In the genomic region with DNA sequence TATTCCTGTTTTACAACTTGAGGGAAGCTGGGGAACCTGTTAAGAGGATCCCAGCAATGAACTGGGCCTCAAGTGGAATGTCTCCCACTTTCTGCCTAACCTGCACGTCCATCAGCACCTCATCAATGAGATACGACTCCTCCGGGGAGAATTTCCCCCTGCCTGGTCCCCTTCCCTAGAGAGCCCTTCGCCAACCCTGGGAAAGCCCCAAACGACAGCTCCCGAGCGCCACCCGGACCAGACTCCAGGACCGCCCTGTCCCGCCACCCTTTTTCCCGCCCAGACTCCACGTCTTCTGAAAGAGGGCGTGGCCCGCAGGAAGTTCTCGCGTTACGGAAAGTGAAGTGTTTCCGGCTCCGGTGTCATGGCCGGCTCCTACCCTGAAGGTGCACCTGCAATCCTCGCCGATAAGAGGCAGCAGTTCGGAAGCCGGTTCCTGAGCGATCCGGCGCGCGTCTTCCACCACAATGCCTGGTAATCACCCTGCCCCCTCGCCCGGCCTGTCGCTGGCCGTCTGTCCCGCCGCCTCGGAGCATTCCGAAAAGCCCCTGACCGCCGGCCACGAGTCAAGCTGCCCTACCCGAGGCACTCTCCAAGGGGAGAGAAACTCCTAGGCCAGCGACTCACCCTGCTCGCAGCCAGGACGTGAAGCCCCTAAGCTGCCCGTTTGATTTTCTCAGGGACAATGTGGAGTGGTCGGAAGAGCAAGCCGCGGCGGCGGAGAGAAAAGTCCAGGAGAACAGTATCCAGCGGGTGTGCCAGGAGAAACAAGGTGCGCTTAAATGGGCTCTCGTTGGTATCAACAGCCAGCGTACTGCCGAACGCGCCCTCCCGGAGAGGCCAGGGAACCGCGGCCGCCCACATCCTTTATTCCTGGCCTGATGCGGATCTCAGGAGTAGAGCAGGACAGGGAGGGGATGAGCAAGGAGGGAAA, we compare ENCODE assay signal across 8 cellular contexts. TPM values are rescaled to one million over a fixed set of nuclear protein-coding genes. Genes with fewer than 3 reads are reported as not detected.
DNase-seq lines count a peak whose midpoint lies in the region; FAIRE-seq and TF ChIP-seq lines count a peak whose summit lies in the region.
"Not testable (repeated sequence)": the region's sequence is repeated elsewhere in the genome, so short reads cannot be mapped to it uniquely, and the experiment has no call there.

A gene with protein sequence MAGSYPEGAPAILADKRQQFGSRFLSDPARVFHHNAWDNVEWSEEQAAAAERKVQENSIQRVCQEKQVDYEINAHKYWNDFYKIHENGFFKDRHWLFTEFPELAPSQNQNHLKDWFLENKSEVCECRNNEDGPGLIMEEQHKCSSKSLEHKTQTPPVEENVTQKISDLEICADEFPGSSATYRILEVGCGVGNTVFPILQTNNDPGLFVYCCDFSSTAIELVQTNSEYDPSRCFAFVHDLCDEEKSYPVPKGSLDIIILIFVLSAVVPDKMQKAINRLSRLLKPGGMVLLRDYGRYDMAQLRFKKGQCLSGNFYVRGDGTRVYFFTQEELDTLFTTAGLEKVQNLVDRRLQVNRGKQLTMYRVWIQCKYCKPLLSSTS (plus strand): TSS at position 347 of the 934 bp plus-strand sequence. CDS start 18 bp downstream, at position 365.

- H4K5ac ChIP-seq in H1 (ENCODE audit: insufficient read length, low read depth, low read length): peak within 1 kb of the TSS; percentile 33

- POLR2A ChIA-PET in activated CD8-positive, alpha-beta memory T cell treated with anti-CD3 and anti-CD28 coated beads for 36 hours (lab: Charles Lee): interaction anchor here (0.6 to 0.9 kb wide), 3 partner anchors 58 to 116 kb away, joined by 3 to 5 read pairs (median 3); no protein-coding TSS in a partner anchor
- POLR2A ChIA-PET in H1 (lab: Charles Lee; ENCODE audit: partially characterized antibody): interaction anchor here (0.6 to 1.9 kb wide), 8 partner anchors 15 to 386 kb away, joined by 3 to 4 read pairs (median 3); a partner anchor contains a TSS

- H3K4me2 ChIP-seq in H1 (ENCODE audit: insufficient read depth in 1 of 2, low read depth in 2 of 2, low read length in 2 of 2): peak within 1 kb of the TSS; percentile 84 to 85
- H3K4me2 ChIP-seq in mesenchymal stem cell (ENCODE audit: low read length, poor library complexity, severe bottlenecking): peak within 1 kb of the TSS; percentile 79

- H3K14ac ChIP-seq in H1 (ENCODE audit: insufficient read length); mesenchymal stem cell (ENCODE audit: low read length in 2 of 2): not testable (repeated sequence)

- TF ChIP-seq EP300 in H1 (IDR thresholded peaks at IDR 0.05; ENCODE audit: borderline replicate concordance in 1 of 2, low read depth in 2 of 2, low read length in 2 of 2): not testable (repeated sequence)

- not testable (repeated sequence) for H2AK5ac ChIP-seq in H1 (ENCODE audit: low read depth, low read length); mesenchymal stem cell (ENCODE audit: low read length, severe bottlenecking)

- H2BK12ac ChIP-seq in H1 (ENCODE audit: low read depth, low read length): 0 out of 2 replicates have a peak within 1 kb of the TSS, but pooled peaks have one; percentile 17
- H2BK12ac ChIP-seq in mesenchymal stem cell (ENCODE audit: low read length in 2 of 2): not testable (repeated sequence)

- not testable (repeated sequence) for H3K56ac ChIP-seq in H1 (replicated peaks; ENCODE audit: insufficient read length, low read depth, low read length)

- TF ChIP-seq RAD21 in H1 (IDR thresholded peaks at IDR 0.05 in 1 of 2, conservative IDR thresholded peaks at IDR 0.05 in 1 of 2; ENCODE audit: low read depth in 2 of 2, low read length in 2 of 2): peak in 1 of 2 experiments; percentile 17; a peak in 1 of 4 replicates

- H3K23ac ChIP-seq in H1 (ENCODE audit: insufficient read length): not testable (repeated sequence)
- H3K23ac ChIP-seq in mesenchymal stem cell (ENCODE audit: low read length in 2 of 2): peak within 1 kb of the TSS in 1 of 2 experiments; percentile 46

- H3K4me1 ChIP-seq in H1 (replicated peaks in 1 of 4; ENCODE audit: control insufficient read depth in 3 of 4, insufficient read depth in 4 of 4, low read length in 3 of 4); mesenchymal stem cell (ENCODE audit: control insufficient read depth, insufficient read depth, low read depth, low read length): not testable (repeated sequence)

- H2BK20ac ChIP-seq in H1 (ENCODE audit: low read length): not testable (repeated sequence)

- peak; percentile 60 to 75 for TF ChIP-seq POLR2A in H1 (IDR thresholded peaks at IDR 0.05; ENCODE audit: control extremely low read depth in 1 of 2, low read depth in 2 of 2, low read length in 2 of 2)

- peaks cover 0 to 24% (median 7%) of the 10 kb centered on the region in 4 experiments; a peak in 5 of 8 replicates for H3K36me3 ChIP-seq in H1 (ENCODE audit: control insufficient read depth in 2 of 4, insufficient read depth in 4 of 4, low read length in 3 of 4)
- peaks cover 0 to 22% of the 10 kb centered on the region in 2 experiments for H3K36me3 ChIP-seq in mesenchymal stem cell (ENCODE audit: control insufficient read depth in 1 of 2, insufficient read depth in 2 of 2, low read depth in 1 of 2, low read length in 2 of 2)

- H3K18ac ChIP-seq in H1 (ENCODE audit: extremely low read depth, low read length) (peak within 1 kb of the TSS; percentile 71), mesenchymal stem cell (ENCODE audit: low read depth in 1 of 2, low read length in 2 of 2) (peak within 1 kb of the TSS; percentile 79 to 84)

- H3K9ac ChIP-seq in H1 (replicated peaks in 1 of 4; ENCODE audit: extremely low read depth in 1 of 4, low read depth in 3 of 4, low read length in 3 of 4): peak within 1 kb of the TSS; percentile 82 to 94 (median 89)
- H3K9ac ChIP-seq in mesenchymal stem cell (ENCODE audit: low read length): peak within 1 kb of the TSS; percentile 93

- H4K8ac ChIP-seq in H1 (ENCODE audit: extremely low read depth, insufficient read depth, low read length) (peak within 1 kb of the TSS; percentile 81), mesenchymal stem cell (ENCODE audit: low read length) (peak within 1 kb of the TSS; percentile 91)

- DNase-seq in COLO829 (ENCODE audit: low spot score): peak; percentile 99
- DNase-seq in GM20000 (ENCODE audit: low spot score): peak; percentile 80
- DNase-seq in HT-29 (ENCODE audit: low spot score): peak; percentile 97
- peak; percentile 90 for DNase-seq in NK-92 treated with Interleukin-12 subunit alpha and Interleukin-12 subunit beta, amount 100 ng/mL, for 24 hours (lab: John Stamatoyannopoulos, UW)
- DNase-seq in H1 (ENCODE audit: low read depth in 1 of 2, low spot score in 2 of 2): peak; percentile 84 to 93
- DNase-seq in mesenchymal stem cell: peak; percentile 96
- DNase-seq in stimulated activated CD8-positive, alpha-beta memory T cell treated with anti-CD3 and anti-CD28 coated beads, Interleukin-15, amount 100 ng/mL, for 1 hour (ENCODE audit: low read depth): peak; percentile 78

- peak; percentile 1 for TF ChIP-seq CTCF in GM20000 (IDR thresholded peaks at IDR 0.05; ENCODE audit: extremely low read depth, missing control alignments)
- peak; percentile 37 to 72 (median 55); a peak in 3 of 4 replicates for TF ChIP-seq CTCF in H1 (IDR thresholded peaks at IDR 0.05; ENCODE audit: control extremely low read depth in 1 of 3, insufficient read depth in 1 of 3, low read depth in 1 of 3, low read length in 3 of 3)

- H4K91ac ChIP-seq in H1 (replicated peaks; ENCODE audit: insufficient read length, low read length); mesenchymal stem cell (ENCODE audit: low read length): not testable (repeated sequence)

- not testable (repeated sequence) for H2BK5ac ChIP-seq in H1 (ENCODE audit: low read depth, low read length); mesenchymal stem cell (ENCODE audit: low read depth, low read length, poor library complexity, severe bottlenecking)

- H3K27ac ChIP-seq in H1 (ENCODE audit: low read depth, low read length) (peak within 1 kb of the TSS; percentile 94), mesenchymal stem cell (ENCODE audit: low read length, poor library complexity, severe bottlenecking) (peak within 1 kb of the TSS; percentile 49)

- WGBS in H1 (ENCODE audit: extremely low coverage in 1 of 2, insufficient coverage in 1 of 2, insufficient read length in 1 of 2, insufficient replicate concordance in 2 of 2, low coverage in 1 of 2, low lambda C conversion rate in 2 of 2, missing lambda C conversion rate in 1 of 2), 2 experiments: 1% methylated on average over 55 of the region's 62 CpGs; no CpG with 5 or more reads in 1 of the 2 experiments
- WGBS in mesenchymal stem cell: under 1% methylated on average over 62 of the region's 62 CpGs

- not testable (repeated sequence) for FAIRE-seq in H1 (lab: Jason Lieb, UNC)

- H2AFZ ChIP-seq in H1 (ENCODE audit: low read length) (peak within 1 kb of the TSS; percentile 98), mesenchymal stem cell (ENCODE audit: low read depth, low read length) (peak within 1 kb of the TSS; percentile 86)

- not testable (repeated sequence) for H3K23me2 ChIP-seq in H1 (ENCODE audit: low read depth, low read length)

- H3K9me3 ChIP-seq in H1 (ENCODE audit: insufficient read depth in 2 of 2, low read depth in 1 of 2, low read length in 1 of 2); mesenchymal stem cell (ENCODE audit: control insufficient read depth, low read length): not testable (repeated sequence)

- not testable (repeated sequence) for H3K4ac ChIP-seq in H1 (replicated peaks; ENCODE audit: insufficient read length, low read depth, low read length)
- peak within 1 kb of the TSS in 1 of 2 experiments; percentile 60 for H3K4ac ChIP-seq in mesenchymal stem cell (ENCODE audit: low read depth in 1 of 2, low read length in 2 of 2)

- H3K4me3 ChIP-seq in H1 (ENCODE audit: extremely low read depth in 1 of 4, insufficient read depth in 2 of 4, low read depth in 3 of 4, low read length in 4 of 4): peak within 1 kb of the TSS; percentile 76 to 87 (median 79)
- peak within 1 kb of the TSS; percentile 72 to 87 for H3K4me3 ChIP-seq in mesenchymal stem cell (ENCODE audit: insufficient read depth in 1 of 2, low read depth in 1 of 2, low read length in 2 of 2)

- H4K20me1 ChIP-seq in H1 (replicated peaks in 1 of 2; ENCODE audit: control insufficient read depth in 1 of 2, insufficient read depth in 2 of 2, low read length in 2 of 2): not testable (repeated sequence)

- not testable (repeated sequence) for H2BK15ac ChIP-seq in H1 (ENCODE audit: low read length); mesenchymal stem cell (ENCODE audit: low read depth, poor library complexity, severe bottlenecking)

- H3K79me2 ChIP-seq in H1 (ENCODE audit: control insufficient read depth in 1 of 2, insufficient read depth in 2 of 2, low read length in 2 of 2): peaks cover 0 to 24% of the 10 kb centered on the region in 2 experiments; a peak in 2 of 4 replicates

- CTCF ChIA-PET in activated CD8-positive, alpha-beta memory T cell treated with anti-CD3 and anti-CD28 coated beads for 36 hours (lab: Charles Lee): interaction anchor here (1.0 to 1.1 kb wide), 2 partner anchors 15 to 89 kb away, joined by 3 to 4 read pairs; no protein-coding TSS in a partner anchor
- CTCF ChIA-PET in H1 (lab: Charles Lee; ENCODE audit: partially characterized antibody): interaction anchor here (0.7 to 6.1 kb wide), 6 partner anchors 9 to 88 kb away, joined by 3 to 74 read pairs (median 6); no protein-coding TSS in a partner anchor

- H3K27me3 ChIP-seq in H1 (replicated peaks in 1 of 4; ENCODE audit: control insufficient read depth in 3 of 4, extremely low read depth in 1 of 4, insufficient read depth in 3 of 4, low read length in 3 of 4); mesenchymal stem cell (ENCODE audit: control insufficient read depth in 1 of 2, insufficient read depth in 1 of 2, low read length in 2 of 2): not testable (repeated sequence)

- H3K79me1 ChIP-seq in H1 (ENCODE audit: low read depth, low read length); mesenchymal stem cell (replicated peaks; ENCODE audit: low read length, poor library complexity, severe bottlenecking): not testable (repeated sequence)

- H2BK120ac ChIP-seq in H1 (replicated peaks; ENCODE audit: low read depth, low read length); mesenchymal stem cell (ENCODE audit: low read depth, low read length): not testable (repeated sequence)

RNA-seq across cellular contexts. Expression of the gene that starts here (rescaled TPM):
- total RNA-seq in HT-29 (2014; rRNA removed; shearing (Covaris generic)): 29.5 and 33.8 TPM in 2 replicates
- total RNA-seq in activated CD8-positive, alpha-beta memory T cell treated with anti-CD3 and anti-CD28 coated beads for 36 hours: 10 to 100 TPM; 59.3 to 60.4 TPM
- 42.6 and 43.5 TPM in 2 replicates for total RNA-seq in H1 (2021; fragmentation: NEBNext Ultra II Directional; extraction: Animal tissue kit (Norgen Biotek cat#: 25700))
- 13.1 and 14.6 TPM in 2 replicates for polyA plus RNA-seq in H1 (2011; rRNA removed)
- polyA plus RNA-seq in H1 (2011; cell fraction: cytosol; rRNA removed): 21.6 TPM
- polyA plus RNA-seq in H1 (2011; cell fraction: nucleus; rRNA removed): 15.4 TPM
- 19.3 to 28.0 TPM (median 23.9 TPM) in 4 replicates for polyA plus RNA-seq in H1 (2012, experiment 1 of 2)
- 17.5 TPM for polyA plus RNA-seq in H1 (2012, experiment 2 of 2)
- polyA plus RNA-seq in H1 (2013, experiment 1 of 2): 27.8 TPM
- polyA plus RNA-seq in H1 (2013, experiment 2 of 2): 32.9 TPM
- polyA minus RNA-seq in H1 (2011; rRNA and poly(A)+ RNA removed): 28.7 and 29.5 TPM in 2 replicates
- 17.7 TPM for polyA minus RNA-seq in H1 (2011; cell fraction: cytosol; rRNA and poly(A)+ RNA removed)
- polyA minus RNA-seq in H1 (2011; cell fraction: nucleus; rRNA and poly(A)+ RNA removed): 43.8 TPM
- polyA plus RNA-seq in mesenchymal stem cell (2013, experiment 1 of 2): 19.1 TPM
- 19.3 TPM for polyA plus RNA-seq in mesenchymal stem cell (2013, experiment 2 of 2)

Comparison
In these comparisons a context has a peak if more than half of its experiments do, and no peak if none do; other contexts are left out.
1. Peak in every context shown above with its lines: DNase-seq, H3K4me3 ChIP-seq and H3K27ac ChIP-seq.